ENCODE assay signal across 8 cellular contexts in the genomic region with DNA sequence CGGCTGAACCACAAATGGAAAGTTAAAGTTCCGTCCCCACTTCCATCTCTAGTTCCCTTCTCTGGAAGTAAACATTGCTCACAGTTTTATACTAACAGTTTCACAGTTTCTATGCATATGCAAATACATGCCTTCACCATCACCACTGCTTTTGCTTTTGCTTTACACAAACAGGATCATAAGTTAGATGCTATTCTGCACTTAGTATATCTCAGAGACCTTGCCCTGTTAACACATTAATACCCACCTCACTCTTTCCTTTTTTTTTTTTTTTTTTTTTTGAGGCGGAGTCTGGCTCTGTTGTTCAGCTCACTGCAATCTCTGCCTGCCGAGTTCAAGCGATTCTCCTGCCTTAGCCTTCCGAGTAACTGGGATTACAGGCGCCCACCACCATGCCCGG. TPM values are rescaled to one million over a fixed set of nuclear protein-coding genes. Genes with fewer than 3 reads are reported as not detected.
DNase-seq lines count a peak whose midpoint lies in the region; ATAC-seq and TF ChIP-seq lines count a peak whose summit lies in the region.

No MANE protein-coding gene starts in this region.

- H2BK15ac ChIP-seq in neuronal stem cell (ENCODE audit: low read length) = no peak overlapping the region

- H3K18ac ChIP-seq in neuronal stem cell (ENCODE audit: low read length) = no peak overlapping the region

- H3K14ac ChIP-seq in neuronal stem cell (ENCODE audit: low read length) = no peak overlapping the region

- POLR2A ChIA-PET in PC-3 (lab: Charles Lee; ENCODE audit: unreplicated experiment) = interaction anchor here (0.8 kb wide), 1 partner anchor 70 kb away, joined by 3 read pairs; no protein-coding TSS in a partner anchor

- H4K8ac ChIP-seq in neuronal stem cell (ENCODE audit: low read depth, low read length) = no peak overlapping the region

- H3K4me2 ChIP-seq in PC-3 (ENCODE audit: low read length) = peak overlapping the region; percentile 98
- H3K4me2 ChIP-seq in neuronal stem cell (ENCODE audit: insufficient read depth, low read length, poor library complexity, severe bottlenecking) = peak overlapping the region; percentile 69

- H2AFZ ChIP-seq in PC-3 (ENCODE audit: low read length) (peak overlapping the region; percentile 99), neuronal stem cell (ENCODE audit: low read length) (peak overlapping the region; percentile 99)

- no peaks in the 10 kb centered on the region for H3K79me1 ChIP-seq in neuronal stem cell (ENCODE audit: low read depth, low read length)

- H3K9me3 ChIP-seq in HAP-1 = no peaks in the 10 kb centered on the region
- H3K9me3 ChIP-seq in PC-3 (ENCODE audit: low read length) = no peaks in the 10 kb centered on the region
- no peaks in the 10 kb centered on the region for H3K9me3 ChIP-seq in neuronal stem cell (replicated peaks in 1 of 2; ENCODE audit: control insufficient read depth in 2 of 2, insufficient read depth in 1 of 2, low read depth in 1 of 2, low read length in 2 of 2)

- CTCF ChIA-PET in PC-3 (lab: Charles Lee) = interaction anchor here (0.6 kb wide), 2 partner anchors 198 to 278 kb away, joined by 4 to 11 read pairs; no protein-coding TSS in a partner anchor

- in situ Hi-C loops in HAP-1 (cut with MboI; ENCODE audit: low sequenced_read_pairs) = no loop called here

- no peak for TF ChIP-seq CTCF in PC-3 (conservative IDR thresholded peaks at IDR 0.05; ENCODE audit: low read depth, low read length)

- peak; percentile 62 for ATAC-seq in GM18499 (IDR thresholded peaks at IDR 0.05; ENCODE audit: insufficient read depth, unreplicated experiment)
- ATAC-seq in PC-3 = peak; percentile 1; the same call in 1 of the 2 replicates

- intact Hi-C loops in PC-3 (cut with micrococcal nuclease) = loop anchor here (2.0 to 5.0 kb wide), 2 partner anchors 85 to 200 kb away; no protein-coding TSS in a partner anchor

- H3K9ac ChIP-seq in PC-3 (ENCODE audit: low read length) (peak overlapping the region; percentile 90), neuronal stem cell (ENCODE audit: low read depth, low read length, poor library complexity) (no peak overlapping the region)

- no peak overlapping the region for H2BK5ac ChIP-seq in neuronal stem cell (ENCODE audit: low read length)

- no peaks in the 10 kb centered on the region for H3K9me2 ChIP-seq in PC-3 (replicated peaks; ENCODE audit: low read length)

- no peak overlapping the region for H2BK12ac ChIP-seq in neuronal stem cell (ENCODE audit: low read length)

- DNase-seq in HAP-1 (ENCODE audit: low spot score in 2 of 2) (no peak), PC-3 (no peak), epithelial cell of prostate (ENCODE audit: low read depth, low spot score) (no peak), neuronal stem cell (ENCODE audit: low spot score) (no peak), islet precursor cell (no peak), cortex of kidney (lab: John Stamatoyannopoulos, UW) (no peak)
- DNase-seq in stimulated activated CD4-positive, alpha-beta T cell treated with anti-CD3 and anti-CD28 coated beads, Interleukin-4, amount 100 ng/mL, for 4 hours = no peak

- H2BK120ac ChIP-seq in neuronal stem cell (ENCODE audit: low read depth, low read length) = no peak overlapping the region

- H3F3A ChIP-seq in PC-3 (ENCODE audit: low read length, unreplicated experiment) = no peaks in the 10 kb centered on the region

- H3K27ac ChIP-seq in PC-3 (ENCODE audit: low read length) (peak overlapping the region; percentile 93), epithelial cell of prostate (peak overlapping the region; percentile 95), neuronal stem cell (replicated peaks; ENCODE audit: low read length) (no peak overlapping the region)

- H3K4me3 ChIP-seq in HAP-1 (peak overlapping the region; percentile 90), PC-3 (ENCODE audit: low read length) (peak overlapping the region; percentile 98), neuronal stem cell (ENCODE audit: low read length in 2 of 2) (peak overlapping the region; percentile 86 to 89)

- peaks cover 5% of the 10 kb centered on the region; the same call in 1 of the 2 replicates for H3K36me3 ChIP-seq in HAP-1 (replicated peaks)
- H3K36me3 ChIP-seq in PC-3 (ENCODE audit: low read depth, low read length) = no peaks in the 10 kb centered on the region
- H3K36me3 ChIP-seq in neuronal stem cell (replicated peaks in 1 of 2; ENCODE audit: control insufficient read depth in 2 of 2, insufficient read depth in 2 of 2, low read length in 2 of 2) = peaks cover 3 to 10% of the 10 kb centered on the region in 2 donors

- H3K79me2 ChIP-seq in PC-3 (ENCODE audit: low read length) = peaks cover 8% of the 10 kb centered on the region; the same call in 1 of the 2 replicates

- H3K27me3 ChIP-seq in HAP-1 (ENCODE audit: low read depth) (no peaks in the 10 kb centered on the region), PC-3 (ENCODE audit: low read length) (no peaks in the 10 kb centered on the region), neuronal stem cell (ENCODE audit: control insufficient read depth in 3 of 3, insufficient read depth in 3 of 3, low read depth in 1 of 3, low read length in 3 of 3) (no peaks in the 10 kb centered on the region)

- H4K20me1 ChIP-seq in PC-3 (ENCODE audit: low read length) = no peaks in the 10 kb centered on the region

- H3K4me1 ChIP-seq in HAP-1 (peaks cover 17% of the 10 kb centered on the region), PC-3 (ENCODE audit: insufficient read depth, low read length) (peaks cover 25% of the 10 kb centered on the region), neuronal stem cell (ENCODE audit: control insufficient read depth in 2 of 2, insufficient read depth in 1 of 2, low read depth in 1 of 2, low read length in 2 of 2) (peaks cover 0 to 2% of the 10 kb centered on the region in 2 donors)

- BruUV-seq in PC-3 (replicated peaks; lab: Mats Ljungman, UMichigan) = no TSS peak

- H3K4ac ChIP-seq in neuronal stem cell (ENCODE audit: low read length) = no peak overlapping the region

- no peak overlapping the region for H3K23ac ChIP-seq in neuronal stem cell (ENCODE audit: low read depth, low read length, poor library complexity)

- H4K91ac ChIP-seq in neuronal stem cell (ENCODE audit: low read depth, low read length, poor library complexity) = no peak overlapping the region

- no peak overlapping the region for H2AK5ac ChIP-seq in neuronal stem cell (ENCODE audit: low read depth, low read length)

- WGBS in neuronal stem cell (ENCODE audit: extremely low coverage in 2 of 2, insufficient read length in 2 of 2, insufficient replicate concordance in 1 of 2), 2 donors = no CpG with 5 or more reads among the region's 8 CpGs

RNA-seq across cellular contexts. Expression of a gene that starts 0.9 kb away (rescaled TPM):
- 8.9 and 11.7 TPM in 2 replicates for total RNA-seq in PC-3 (2014; rRNA removed)
- polyA plus RNA-seq in neuronal stem cell (2013, experiment 1 of 2) = 4.0 TPM
- 4.6 TPM for polyA plus RNA-seq in neuronal stem cell (2013, experiment 2 of 2)

RNA-seq across cellular contexts. Expression of a gene that starts 23.5 kb away (rescaled TPM):
- total RNA-seq in PC-3 (2014; rRNA removed) = 0.17 TPM in 1 of 2 replicates, not detected in the other
- polyA plus RNA-seq in neuronal stem cell (2013, experiment 1 of 2) = 0.06 TPM
- polyA plus RNA-seq in neuronal stem cell (2013, experiment 2 of 2) = 0.11 TPM

RNA-seq across cellular contexts. Expression of a gene that starts 42.2 kb away (rescaled TPM):
- total RNA-seq in PC-3 (2014; rRNA removed) = 57.7 and 64.1 TPM in 2 replicates
- polyA plus RNA-seq in neuronal stem cell (2013, experiment 1 of 2) = 18.2 TPM
- polyA plus RNA-seq in neuronal stem cell (2013, experiment 2 of 2) = 18.7 TPM

RNA-seq across cellular contexts. Expression of a gene that starts 42.6 kb away (rescaled TPM):
- total RNA-seq in PC-3 (2014; rRNA removed) = 147 and 189 TPM in 2 replicates
- 373 TPM for polyA plus RNA-seq in neuronal stem cell (2013, experiment 1 of 2)
- 368 TPM for polyA plus RNA-seq in neuronal stem cell (2013, experiment 2 of 2)

RNA-seq across cellular contexts. Expression of a gene that starts 48.8 kb away (rescaled TPM):
- total RNA-seq in PC-3 (2014; rRNA removed) = 32.9 and 35.2 TPM in 2 replicates
- 37.1 TPM for polyA plus RNA-seq in neuronal stem cell (2013, experiment 1 of 2)
- polyA plus RNA-seq in neuronal stem cell (2013, experiment 2 of 2) = 33.8 TPM
